Comparison of ENCODE assay signal across 8 cellular contexts in genomic region chrX:107629533-107629909, GRCh38. TPM values are rescaled to one million over a fixed set of nuclear protein-coding genes. Genes with fewer than 3 reads are reported as not detected.
DNase-seq lines count a peak whose midpoint lies in the region; ATAC-seq lines count a peak whose summit lies in the region.

No MANE protein-coding gene starts in this region.

- peak overlapping the region; percentile 90 for H3K27ac Mint-ChIP-seq in stimulated activated naive CD8-positive, alpha-beta T cell treated with anti-CD3 and anti-CD28 coated beads, Interleukin-15, Interleukin-2, amounts not matched to agents 100 ng/mL and 50 ng/mL, for 24 hours

- H3K4me1 ChIP-seq in mononuclear cell (ENCODE audit: insufficient read depth, low read length): peaks cover 8% of the 10 kb centered on the region

- no peaks in the 10 kb centered on the region for H3K9me3 ChIP-seq in mononuclear cell (ENCODE audit: low read depth, low read length)

- no peak for ATAC-seq in stimulated activated naive CD8-positive, alpha-beta T cell treated with anti-CD3 and anti-CD28 coated beads, Interleukin-15, Interleukin-2, amounts not matched to agents 100 U/mL and 50 U/mL, for 24 hours

- H3K9me3 Mint-ChIP-seq in stimulated activated naive CD8-positive, alpha-beta T cell treated with anti-CD3 and anti-CD28 coated beads, Interleukin-15, Interleukin-2, amounts not matched to agents 100 ng/mL and 50 ng/mL, for 24 hours: no peaks in the 10 kb centered on the region

- peaks cover 30% of the 10 kb centered on the region for H3K4me1 Mint-ChIP-seq in stimulated activated naive CD8-positive, alpha-beta T cell treated with anti-CD3 and anti-CD28 coated beads, Interleukin-15, Interleukin-2, amounts not matched to agents 100 ng/mL and 50 ng/mL, for 24 hours (ENCODE audit: low read depth)

- no peak for DNase-seq in stimulated activated naive CD8-positive, alpha-beta T cell treated with anti-CD3 and anti-CD28 coated beads, Interleukin-15, Interleukin-2, amounts not matched to agents 100 U/mL and 50 U/mL, for 24 hours
- DNase-seq in NCI-H526 treated with DMSO at 0.1 percent for 48 hours (lab: John Stamatoyannopoulos, UW) (peak; percentile 24), cerebellum (ENCODE audit: low spot score) (peak; percentile 18), NCI-H2196 (lab: John Stamatoyannopoulos, UW; ENCODE audit: unreplicated experiment) (no peak), islet precursor cell (no peak), NCI-H774 (lab: John Stamatoyannopoulos, UW) (no peak)

- no peaks in the 10 kb centered on the region for H3K27me3 Mint-ChIP-seq in stimulated activated naive CD8-positive, alpha-beta T cell treated with anti-CD3 and anti-CD28 coated beads, Interleukin-15, Interleukin-2, amounts not matched to agents 100 ng/mL and 50 ng/mL, for 24 hours

- peak overlapping the region; percentile 55 for H3K4me3 ChIP-seq in mononuclear cell (ENCODE audit: low read length)

- peaks cover 11% of the 10 kb centered on the region for H3K36me3 Mint-ChIP-seq in stimulated activated naive CD8-positive, alpha-beta T cell treated with anti-CD3 and anti-CD28 coated beads, Interleukin-15, Interleukin-2, amounts not matched to agents 100 ng/mL and 50 ng/mL, for 24 hours (ENCODE audit: low read depth)

- no peaks in the 10 kb centered on the region for H3K27me3 ChIP-seq in mononuclear cell (ENCODE audit: insufficient read depth, low read length)

- peak overlapping the region; percentile 96 for H3K4me3 Mint-ChIP-seq in stimulated activated naive CD8-positive, alpha-beta T cell treated with anti-CD3 and anti-CD28 coated beads, Interleukin-15, Interleukin-2, amounts not matched to agents 100 ng/mL and 50 ng/mL, for 24 hours

RNA-seq across cellular contexts. Expression of gene PRPS1, which starts 1.2 kb away (rescaled TPM):
- total RNA-seq in cerebellum: 20.8 TPM
- 44.0 TPM for total RNA-seq in mononuclear cell

Comparison
In these comparisons a context has a peak if more than half of its experiments do, and no peak if none do; other contexts are left out.
1. DNase-seq: peak in NCI-H526 treated with DMSO at 0.1 percent for 48 hours (single experiment) and cerebellum (single experiment); none in stimulated activated naive CD8-positive, alpha-beta T cell treated with anti-CD3 and anti-CD28 coated beads, Interleukin-15, Interleukin-2, amounts not matched to agents 100 U/mL and 50 U/mL, for 24 hours (single experiment), NCI-H2196 (single experiment), islet precursor cell (single experiment) and NCI-H774 (single experiment).